16 cellular contexts compared by ENCODE assay signal in the genomic region with DNA sequence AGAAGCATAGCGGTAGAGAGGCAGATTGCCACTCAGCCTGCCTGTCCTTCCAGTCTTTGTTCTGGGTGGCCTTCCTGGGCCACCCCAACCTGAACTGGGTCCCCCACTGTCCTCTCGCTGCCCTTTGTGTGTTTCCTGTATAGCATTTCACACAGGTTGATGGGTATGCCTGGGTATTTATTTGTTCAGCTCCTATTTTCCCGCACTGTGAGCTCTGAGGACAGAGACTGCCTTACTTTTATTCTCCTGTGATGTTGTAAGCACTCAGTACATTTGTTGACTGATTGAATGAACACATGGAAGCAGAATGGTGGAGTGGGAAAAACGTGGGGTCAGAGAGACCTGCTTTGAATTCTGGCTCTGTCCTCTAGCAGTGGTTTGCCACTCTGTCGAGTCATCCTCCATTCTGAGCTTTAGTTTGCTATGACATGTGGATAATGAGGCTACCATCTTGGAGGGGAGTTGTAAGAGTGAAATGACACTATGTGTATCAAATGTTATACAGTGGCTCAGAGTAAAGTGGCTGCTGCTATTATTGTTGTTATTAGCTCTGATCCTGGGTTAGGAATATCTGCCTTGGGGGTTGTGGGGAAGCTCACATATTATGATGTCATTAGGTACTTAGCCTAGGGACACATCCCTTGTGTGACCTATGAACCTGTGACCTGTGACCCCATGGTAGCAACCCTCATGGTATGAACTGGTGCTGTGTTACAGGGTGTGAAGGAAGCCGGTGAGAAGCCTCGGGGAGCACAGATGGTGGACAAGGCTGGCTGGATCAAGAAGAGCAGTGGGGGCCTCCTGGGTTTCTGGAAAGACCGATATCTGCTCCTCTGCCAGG. TPM values are rescaled to one million over a fixed set of nuclear protein-coding genes. Genes with fewer than 3 reads are reported as not detected.
DNase-seq lines count a peak whose midpoint lies in the region; ATAC-seq and TF ChIP-seq lines count a peak whose summit lies in the region.
"Had no signal": no experiment of that assay in that cellular context is flagged by ENCODE, and none has a peak within 500 bp of the region (broad histone marks: within the 10 kb centered on the region; RNA-seq: fewer than 3 reads in every experiment).

No MANE protein-coding gene starts in this region.

- H3K4me1 Mint-ChIP-seq in activated naive CD4-positive, alpha-beta T cell treated with anti-CD3 and anti-CD28 coated beads for 36 hours (ENCODE audit: low read depth) = peaks cover 47% of the 10 kb centered on the region
- peaks cover 59% of the 10 kb centered on the region for H3K4me1 Mint-ChIP-seq in activated CD4-positive, alpha-beta memory T cell treated with anti-CD3 and anti-CD28 coated beads for 36 hours (ENCODE audit: low read depth)

- ATAC-seq in HG02588 (IDR thresholded peaks at IDR 0.05; ENCODE audit: unreplicated experiment) = no peak
- ATAC-seq: heart left ventricle had no signal

- H3K36me3 ChIP-seq in tibial artery = peaks cover 13 to 23% (median 20%) of the 10 kb centered on the region in 3 donors

- CTCF ChIA-PET in activated naive CD4-positive, alpha-beta T cell treated with anti-CD3 and anti-CD28 coated beads for 36 hours (lab: Charles Lee) = interaction anchor here (1.0 to 1.7 kb wide), 3 partner anchors 12 to 47 kb away, joined by 3 to 5 read pairs (median 4); no protein-coding TSS in a partner anchor
- CTCF ChIA-PET in activated CD4-positive, alpha-beta memory T cell treated with anti-CD3 and anti-CD28 coated beads for 36 hours (lab: Charles Lee) = interaction anchor here (1.4 kb wide), 1 partner anchor 12 kb away, joined by 5 read pairs; no protein-coding TSS in a partner anchor

- peaks cover 0 to 76% (median 52%) of the 10 kb centered on the region in 4 donors for H3K4me1 ChIP-seq in tibial artery

- POLR2A ChIA-PET in activated CD4-positive, alpha-beta memory T cell treated with anti-CD3 and anti-CD28 coated beads for 36 hours (lab: Charles Lee) = no interaction called here

- intact Hi-C loops in activated naive CD4-positive, alpha-beta T cell treated with anti-CD3 and anti-CD28 coated beads for 36 hours (cut with micrococcal nuclease) = no loop called here
- intact Hi-C loops in activated CD4-positive, alpha-beta memory T cell treated with anti-CD3 and anti-CD28 coated beads for 36 hours (cut with micrococcal nuclease) = no loop called here
- intact Hi-C loops in tibial artery (cut with DNase I; ENCODE audit: low total_unique reads) = loop anchor here (10.0 kb wide), 1 partner anchor 47 kb away; no protein-coding TSS in a partner anchor

- no peak for DNase-seq in activated naive CD4-positive, alpha-beta T cell treated with anti-CD3 and anti-CD28 coated beads for 36 hours
- DNase-seq in activated naive CD4-positive, alpha-beta T cell (lab: John Stamatoyannopoulos, UW) = no peak
- DNase-seq in activated CD4-positive, alpha-beta memory T cell treated with anti-CD3 and anti-CD28 coated beads for 36 hours = no peak
- DNase-seq in myocyte (ENCODE audit: low read depth) (peak; percentile 88), tibial artery (no peak), Ammon's horn (ENCODE audit: low spot score) (no peak), NCI-H446 (lab: John Stamatoyannopoulos, UW) (no peak)
- DNase-seq: ACHN; activated CD4-positive, alpha-beta T cell treated with anti-CD3 and anti-CD28 coated beads for 4 hours; activated effector memory CD4-positive, alpha-beta T cell treated with anti-CD3 and anti-CD28 coated beads, Interleukin-2, amount 50 U/mL, for 16 hours; DMS53; NCI-H1694 treated with DMSO at 0.1 percent for 48 hours; NCI-H510A treated with DMSO at 0.1 percent for 48 hours had no signal

- H3K36me3 Mint-ChIP-seq in activated naive CD4-positive, alpha-beta T cell treated with anti-CD3 and anti-CD28 coated beads for 36 hours (ENCODE audit: low read depth) = peaks cover 15% of the 10 kb centered on the region
- peaks cover 28% of the 10 kb centered on the region for H3K36me3 Mint-ChIP-seq in activated CD4-positive, alpha-beta memory T cell treated with anti-CD3 and anti-CD28 coated beads for 36 hours

- no peaks in the 10 kb centered on the region for H3K9me3 Mint-ChIP-seq in activated naive CD4-positive, alpha-beta T cell treated with anti-CD3 and anti-CD28 coated beads for 36 hours
- no peaks in the 10 kb centered on the region for H3K9me3 Mint-ChIP-seq in activated CD4-positive, alpha-beta memory T cell treated with anti-CD3 and anti-CD28 coated beads for 36 hours

- no peaks in the 10 kb centered on the region for H3K27me3 ChIP-seq in tibial artery
- H3K27me3 ChIP-seq: heart left ventricle had no signal

- no peaks in the 10 kb centered on the region for H3K9me3 ChIP-seq in tibial artery
- H3K9me3 ChIP-seq: heart left ventricle, thoracic aorta had no signal

- no peak for TF ChIP-seq CTCF in tibial artery (IDR thresholded peaks at IDR 0.05)

- H3K4me3 Mint-ChIP-seq in activated naive CD4-positive, alpha-beta T cell treated with anti-CD3 and anti-CD28 coated beads for 36 hours = no peak overlapping the region
- H3K4me3 Mint-ChIP-seq in activated CD4-positive, alpha-beta memory T cell treated with anti-CD3 and anti-CD28 coated beads for 36 hours = no peak overlapping the region

- H3K27ac Mint-ChIP-seq in activated naive CD4-positive, alpha-beta T cell treated with anti-CD3 and anti-CD28 coated beads for 36 hours = peak overlapping the region; percentile 20
- H3K27ac Mint-ChIP-seq in activated CD4-positive, alpha-beta memory T cell treated with anti-CD3 and anti-CD28 coated beads for 36 hours = peak overlapping the region; percentile 14

- peak overlapping the region; percentile 96 to 97 for H3K27ac ChIP-seq in tibial artery
- H3K27ac ChIP-seq: thoracic aorta had no signal

- no peak overlapping the region for H3K4me3 ChIP-seq in tibial artery
- H3K4me3 ChIP-seq: heart left ventricle, thoracic aorta had no signal

- no peaks in the 10 kb centered on the region for H3K27me3 Mint-ChIP-seq in activated naive CD4-positive, alpha-beta T cell treated with anti-CD3 and anti-CD28 coated beads for 36 hours (ENCODE audit: low read depth)
- no peaks in the 10 kb centered on the region for H3K27me3 Mint-ChIP-seq in activated CD4-positive, alpha-beta memory T cell treated with anti-CD3 and anti-CD28 coated beads for 36 hours

RNA-seq across cellular contexts. Expression of gene PLEKHO2, which starts 6.4 kb away (rescaled TPM):
- 10 to 100 TPM; 12.5 to 12.7 TPM for total RNA-seq in activated naive CD4-positive, alpha-beta T cell treated with anti-CD3 and anti-CD28 coated beads for 36 hours
- 10 to 100 TPM; 15.3 to 15.6 TPM for total RNA-seq in activated CD4-positive, alpha-beta memory T cell treated with anti-CD3 and anti-CD28 coated beads for 36 hours
- 21.6 and 23.9 TPM in 2 replicates for total RNA-seq in myocyte
- polyA plus RNA-seq in myocyte (2012) = 28.5 TPM

RNA-seq across cellular contexts. Expression of gene PIF1, which starts 22.6 kb away (rescaled TPM):
- total RNA-seq in activated naive CD4-positive, alpha-beta T cell treated with anti-CD3 and anti-CD28 coated beads for 36 hours = 10 to 100 TPM; 38.4 to 43.9 TPM
- 10 to 100 TPM; 23.6 to 30.2 TPM for total RNA-seq in activated CD4-positive, alpha-beta memory T cell treated with anti-CD3 and anti-CD28 coated beads for 36 hours
- total RNA-seq in myocyte = 8.9 and 13.5 TPM in 2 replicates
- polyA plus RNA-seq in myocyte (2012) = 7.4 TPM
